In the genomic region with DNA sequence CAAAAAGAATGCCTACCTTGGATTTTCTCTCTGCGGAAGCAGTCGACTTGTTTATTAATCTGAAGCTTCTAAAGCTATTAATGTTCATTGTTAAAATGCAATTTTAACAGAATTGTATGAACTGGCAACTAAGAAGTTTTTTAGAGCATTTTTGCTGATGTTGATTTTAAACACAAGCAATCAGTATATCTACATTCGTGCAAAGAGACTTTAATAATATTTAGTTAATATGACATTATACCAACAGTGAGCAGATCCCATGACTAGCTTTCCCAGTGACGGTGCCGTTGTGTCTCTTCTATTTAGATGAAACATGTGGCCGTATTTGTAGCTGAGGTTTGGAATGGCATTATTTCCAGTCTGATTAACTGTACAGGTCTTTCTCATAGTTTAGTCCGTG, we compare ENCODE assay signal across 12 cellular contexts.
DNase-seq lines count a peak whose midpoint lies in the region; ATAC-seq and TF ChIP-seq lines count a peak whose summit lies in the region.
"Had no signal": no experiment of that assay in that cellular context is flagged by ENCODE, and none has a peak within 500 bp of the region (broad histone marks: within the 10 kb centered on the region; RNA-seq: fewer than 3 reads in every experiment).

No MANE protein-coding gene starts in this region.

- H3K4me2 ChIP-seq in Karpas-422 (ENCODE audit: low read depth, low read length, poor library complexity, severe bottlenecking), result peak overlapping the region; percentile 71
- H3K4me2 ChIP-seq: BLaER1, PC-9 had no signal

- in situ Hi-C loops in G401 (cut with HindIII; ENCODE audit: low sequenced_read_pairs), result no loop called here

- H3K27ac ChIP-seq in Karpas-422 (ENCODE audit: low read length), result peak overlapping the region; percentile 97
- H3K27ac ChIP-seq: BLaER1, PC-9 had no signal

- no peaks in the 10 kb centered on the region for H3K27me3 ChIP-seq in Karpas-422 (ENCODE audit: low read length)
- H3K27me3 ChIP-seq: BLaER1 had no signal

- peaks cover 4% of the 10 kb centered on the region for H3K27me3 Mint-ChIP-seq in glutamatergic neuron (ENCODE audit: unreplicated experiment)

- H3K4me1 ChIP-seq in Karpas-422 (ENCODE audit: low read length), result peaks cover 64% of the 10 kb centered on the region
- H3K4me1 ChIP-seq: BLaER1 had no signal

- 0 out of 2 replicates have a peak overlapping the region, but pooled peaks have one; percentile 13 for H3K4me3 ChIP-seq in Karpas-422 (ENCODE audit: low read length)
- H3K4me3 ChIP-seq: BLaER1, PC-9 had no signal

- no peaks in the 10 kb centered on the region for H3K9me3 ChIP-seq in Karpas-422 (ENCODE audit: low read length)

- H3K27ac Mint-ChIP-seq in glutamatergic neuron (ENCODE audit: unreplicated experiment), result peak overlapping the region; percentile 76
- H3K27ac Mint-ChIP-seq in stimulated activated effector memory CD8-positive, alpha-beta T cell treated with anti-CD3 and anti-CD28 coated beads, Interleukin-12 subunit alpha, Interleukin-12 subunit beta, amount 100 ng/mL, for 72 hours, result no peak overlapping the region
- H3K27ac Mint-ChIP-seq: CD8-positive, alpha-beta memory T cell had no signal

- H3K36me3 Mint-ChIP-seq in glutamatergic neuron (ENCODE audit: unreplicated experiment), result no peaks in the 10 kb centered on the region
- no peaks in the 10 kb centered on the region for H3K36me3 Mint-ChIP-seq in stimulated activated effector memory CD8-positive, alpha-beta T cell treated with anti-CD3 and anti-CD28 coated beads, Interleukin-12 subunit alpha, Interleukin-12 subunit beta, amount 100 ng/mL, for 72 hours
- H3K36me3 Mint-ChIP-seq: CD8-positive, alpha-beta memory T cell had no signal

- no peaks in the 10 kb centered on the region for H3K9me2 ChIP-seq in Karpas-422 (replicated peaks; ENCODE audit: insufficient read depth, low read length)

- H3K9ac ChIP-seq in Karpas-422 (ENCODE audit: low read length), result peak overlapping the region; percentile 49
- H3K9ac ChIP-seq: BLaER1 had no signal

- no peak for ATAC-seq in stimulated activated effector memory CD8-positive, alpha-beta T cell treated with anti-CD3 and anti-CD28 coated beads, Interleukin-12 subunit alpha, Interleukin-12 subunit beta, amount 100 ng/mL, for 72 hours
- ATAC-seq in HG03139 (IDR thresholded peaks at IDR 0.05; ENCODE audit: unreplicated experiment), result no peak

- peaks cover 29% of the 10 kb centered on the region for H3K4me1 Mint-ChIP-seq in glutamatergic neuron (ENCODE audit: low read depth, unreplicated experiment)
- no peaks in the 10 kb centered on the region for H3K4me1 Mint-ChIP-seq in stimulated activated effector memory CD8-positive, alpha-beta T cell treated with anti-CD3 and anti-CD28 coated beads, Interleukin-12 subunit alpha, Interleukin-12 subunit beta, amount 100 ng/mL, for 72 hours
- H3K4me1 Mint-ChIP-seq: CD8-positive, alpha-beta memory T cell had no signal

- no peak for DNase-seq in Karpas-422
- DNase-seq in NCI-H1105 treated with DMSO at 0.1 percent for 48 hours (lab: John Stamatoyannopoulos, UW), result peak; percentile 86
- DNase-seq in NCI-H526 treated with DMSO at 0.1 percent for 48 hours (lab: John Stamatoyannopoulos, UW), result peak; percentile 55
- DNase-seq in glutamatergic neuron, result no peak
- DNase-seq in stimulated activated effector memory CD8-positive, alpha-beta T cell treated with anti-CD3 and anti-CD28 coated beads, Interleukin-12 subunit alpha, Interleukin-12 subunit beta, amount 100 ng/mL, for 72 hours (ENCODE audit: low spot score in 2 of 2), result no peak
- DNase-seq in G401 (ENCODE audit: low spot score), result no peak
- DNase-seq: CD8-positive, alpha-beta memory T cell; NCI-H226; PC-9; T-helper 9 cell had no signal

- no peak overlapping the region for H3K4me3 Mint-ChIP-seq in glutamatergic neuron (ENCODE audit: unreplicated experiment)
- H3K4me3 Mint-ChIP-seq in stimulated activated effector memory CD8-positive, alpha-beta T cell treated with anti-CD3 and anti-CD28 coated beads, Interleukin-12 subunit alpha, Interleukin-12 subunit beta, amount 100 ng/mL, for 72 hours, result no peak overlapping the region
- H3K4me3 Mint-ChIP-seq: CD8-positive, alpha-beta memory T cell had no signal

- no peak for TF ChIP-seq CTCF in glutamatergic neuron (IDR thresholded peaks at IDR 0.05; ENCODE audit: partially characterized antibody, unreplicated experiment)

- H4K20me1 ChIP-seq in Karpas-422 (ENCODE audit: insufficient read depth, low read depth, low read length), result no peaks in the 10 kb centered on the region
- H4K20me1 ChIP-seq: BLaER1 had no signal

- H2AFZ ChIP-seq in Karpas-422 (ENCODE audit: low read length), result no peak overlapping the region
- H2AFZ ChIP-seq: PC-9 had no signal

- no peaks in the 10 kb centered on the region for H3K36me3 ChIP-seq in Karpas-422 (ENCODE audit: insufficient read depth, low read length)
- H3K36me3 ChIP-seq: BLaER1 had no signal

- no peaks in the 10 kb centered on the region for H3K79me2 ChIP-seq in Karpas-422 (ENCODE audit: low read length)

- peaks cover 2% of the 10 kb centered on the region for H3K9me3 Mint-ChIP-seq in glutamatergic neuron (ENCODE audit: unreplicated experiment)
- no peaks in the 10 kb centered on the region for H3K9me3 Mint-ChIP-seq in stimulated activated effector memory CD8-positive, alpha-beta T cell treated with anti-CD3 and anti-CD28 coated beads, Interleukin-12 subunit alpha, Interleukin-12 subunit beta, amount 100 ng/mL, for 72 hours

Comparison
In these comparisons a context has a peak if more than half of its experiments do, and no peak if none do; other contexts are left out.
1. DNase-seq: peak in NCI-H1105 treated with DMSO at 0.1 percent for 48 hours (single experiment) and NCI-H526 treated with DMSO at 0.1 percent for 48 hours (single experiment); none in Karpas-422 (single experiment), glutamatergic neuron (single experiment), stimulated activated effector memory CD8-positive, alpha-beta T cell treated with anti-CD3 and anti-CD28 coated beads, Interleukin-12 subunit alpha, Interleukin-12 subunit beta, amount 100 ng/mL, for 72 hours (0 of 2) and G401 (single experiment).